ENCODE assay signal across 8 cellular contexts in the genomic region with DNA sequence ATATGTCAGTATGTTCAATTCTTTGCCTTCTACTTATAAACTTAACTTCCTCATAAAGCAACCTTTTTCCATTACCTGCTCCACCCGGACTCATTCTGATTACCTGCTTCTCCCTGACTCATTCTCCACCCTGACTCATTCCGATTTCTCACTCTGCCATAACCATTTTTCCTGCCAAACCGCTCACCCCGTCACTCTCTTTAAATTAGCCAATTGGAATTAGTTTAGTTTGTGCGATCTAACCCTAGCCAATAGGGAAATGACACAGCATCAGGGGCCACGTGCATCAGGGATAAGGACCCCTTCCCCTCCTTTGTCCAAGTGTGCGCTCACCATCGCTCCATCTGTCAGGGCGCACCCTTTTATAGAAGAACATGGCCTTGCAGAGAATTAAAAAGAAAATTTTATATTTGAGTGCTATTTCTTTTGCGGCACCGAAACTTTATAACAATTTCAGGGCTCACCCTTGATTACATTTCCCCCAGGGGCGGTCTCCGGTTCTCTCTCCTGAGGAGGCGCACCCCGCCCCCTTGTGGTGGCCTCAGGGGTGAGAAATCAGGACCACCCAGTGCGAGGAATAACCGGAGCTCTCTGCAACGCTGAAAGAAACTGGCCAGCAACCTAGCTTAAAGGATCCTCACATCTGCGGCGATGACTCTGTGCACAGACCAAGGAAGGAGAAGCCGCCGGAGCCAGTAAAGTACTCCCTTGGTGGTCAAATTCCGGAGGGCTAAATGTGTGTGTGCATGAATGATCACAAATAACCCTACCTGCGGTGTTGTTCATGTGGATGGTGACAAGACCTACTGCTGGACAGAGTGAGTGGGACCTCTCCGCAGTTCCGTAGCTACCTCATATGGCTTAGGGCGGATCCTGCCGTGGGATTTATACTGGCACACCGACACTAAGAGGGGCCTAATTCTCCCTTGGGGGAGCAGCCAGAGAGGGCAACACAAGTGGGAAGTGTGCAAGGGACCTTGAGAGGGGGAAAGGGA. TPM values are rescaled to one million over a fixed set of nuclear protein-coding genes. Genes with fewer than 3 reads are reported as not detected.
DNase-seq lines count a peak whose midpoint lies in the region; ATAC-seq and TF ChIP-seq lines count a peak whose summit lies in the region.

No MANE protein-coding gene starts in this region.

- WGBS in liver = 34% methylated on average over 29 of the region's 29 CpGs

- H3K9me3 Mint-ChIP-seq in dendritic cell treated with granulocyte-macrophage colony-stimulating factor and Interleukin-4, amounts not matched to agents 40 ng/mL and 50 ng/mL, for 4 days = no peaks in the 10 kb centered on the region

- no peaks in the 10 kb centered on the region for H3K9me3 ChIP-seq in HCT116 (ENCODE audit: control insufficient read depth in 1 of 2, insufficient read depth in 1 of 2, low read depth in 1 of 2, low read length in 2 of 2)
- no peaks in the 10 kb centered on the region for H3K9me3 ChIP-seq in liver (ENCODE audit: control insufficient read depth in 4 of 4, low read length in 3 of 4)

- H3K27ac Mint-ChIP-seq in dendritic cell treated with granulocyte-macrophage colony-stimulating factor and Interleukin-4, amounts not matched to agents 40 ng/mL and 50 ng/mL, for 4 days = no peak overlapping the region

- H3K4me3 ChIP-seq in HCT116 (replicated peaks in 1 of 2; ENCODE audit: low read depth in 1 of 2, low read length in 2 of 2) (no peak overlapping the region), liver (ENCODE audit: low read depth in 1 of 3, low read length in 3 of 3) (peak overlapping the region in 1 of 3 donors; percentile 9)

- RAD21 ChIA-PET in HCT116 (lab: Charles Lee; ENCODE audit: low non-redundant PET in 1 of 2, low total read pairs in 2 of 2, uncharacterized antibody in 2 of 2, unreplicated experiment in 2 of 2) = no interaction called here

- H3K27me3 ChIP-seq in HCT116 (ENCODE audit: insufficient read depth, low read length) = no peaks in the 10 kb centered on the region
- no peaks in the 10 kb centered on the region for H3K27me3 ChIP-seq in liver (ENCODE audit: control insufficient read depth in 4 of 4, insufficient read depth in 4 of 4, low read length in 3 of 4)

- H3K9ac ChIP-seq in HCT116 (ENCODE audit: low read length) (no peak overlapping the region), liver (ENCODE audit: low read depth in 1 of 2, low read length in 2 of 2) (no peak overlapping the region)

- peak overlapping the region; percentile 74 for H2AFZ ChIP-seq in HCT116 (ENCODE audit: low read depth, low read length, poor library complexity, severe bottlenecking)

- ATAC-seq in HCT116 (0 out of 2 replicates have a peak, but pooled peaks have one; percentile 27), HG03108 (IDR thresholded peaks at IDR 0.05; ENCODE audit: unreplicated experiment) (no peak), GM18858 (IDR thresholded peaks at IDR 0.05; ENCODE audit: unreplicated experiment) (no peak)

- intact Hi-C loops in HCT116 (cut with micrococcal nuclease) = no loop called here
- intact Hi-C loops in dendritic cell treated with granulocyte-macrophage colony-stimulating factor and Interleukin-4, amounts not matched to agents 40 ng/mL and 50 ng/mL, for 4 days (cut with micrococcal nuclease) = no loop called here

- H3K36me3 Mint-ChIP-seq in dendritic cell treated with granulocyte-macrophage colony-stimulating factor and Interleukin-4, amounts not matched to agents 40 ng/mL and 50 ng/mL, for 4 days (ENCODE audit: low read depth) = no peaks in the 10 kb centered on the region

- peaks cover 27% of the 10 kb centered on the region for H3K27me3 Mint-ChIP-seq in dendritic cell treated with granulocyte-macrophage colony-stimulating factor and Interleukin-4, amounts not matched to agents 40 ng/mL and 50 ng/mL, for 4 days

- no peaks in the 10 kb centered on the region for H3K9me2 ChIP-seq in HCT116 (ENCODE audit: insufficient read depth)

- H3K79me2 ChIP-seq in HCT116 (ENCODE audit: insufficient read depth, low read length) = no peaks in the 10 kb centered on the region

- H3K4me1 Mint-ChIP-seq in dendritic cell treated with granulocyte-macrophage colony-stimulating factor and Interleukin-4, amounts not matched to agents 40 ng/mL and 50 ng/mL, for 4 days (ENCODE audit: low read depth) = peaks cover 17% of the 10 kb centered on the region

- POLR2A ChIA-PET in HCT116 (lab: Charles Lee) = no interaction called here

- CTCF ChIA-PET in HCT116 (lab: Charles Lee) = no interaction called here

- no peaks in the 10 kb centered on the region for H4K20me1 ChIP-seq in HCT116 (ENCODE audit: insufficient read depth)

- no peak overlapping the region for H3K27ac ChIP-seq in HCT116 (ENCODE audit: low read depth, low read length)
- no peak overlapping the region for H3K27ac ChIP-seq in liver (ENCODE audit: low read depth in 1 of 2, low read length in 2 of 2)

- peak in 2 of 3 experiments; percentile 36 to 41; a peak in 3 of 6 replicates for TF ChIP-seq CTCF in HCT116 (IDR thresholded peaks at IDR 0.05 in 2 of 3, conservative IDR thresholded peaks at IDR 0.05 in 1 of 3; ENCODE audit: borderline replicate concordance in 1 of 3, insufficient read depth in 1 of 3, low read depth in 2 of 3, low read length in 2 of 3)
- TF ChIP-seq CTCF in liver (IDR thresholded peaks at IDR 0.05; ENCODE audit: low read depth, low read length, missing input control) = peak; percentile 52

- TF ChIP-seq RAD21 in HCT116 (IDR thresholded peaks at IDR 0.05; ENCODE audit: low read depth) = no peak
- TF ChIP-seq RAD21 in liver (IDR thresholded peaks at IDR 0.05) = peak; percentile 69 to 82

- peak overlapping the region; percentile 54 for H3K4me3 Mint-ChIP-seq in dendritic cell treated with granulocyte-macrophage colony-stimulating factor and Interleukin-4, amounts not matched to agents 40 ng/mL and 50 ng/mL, for 4 days

- no TSS peak for BruUV-seq in HCT116 (replicated peaks; lab: Mats Ljungman, UMichigan)

- no peaks in the 10 kb centered on the region for H3K36me3 ChIP-seq in HCT116 (ENCODE audit: control insufficient read depth in 1 of 2, insufficient read depth in 2 of 2, low read length in 2 of 2)
- H3K36me3 ChIP-seq in liver (ENCODE audit: control insufficient read depth in 4 of 4, insufficient read depth in 3 of 4, low read depth in 1 of 4, low read length in 3 of 4) = no peaks in the 10 kb centered on the region

- H3K4me2 ChIP-seq in HCT116 (ENCODE audit: low read length) = peak overlapping the region; percentile 30; the same call in 1 of the 2 replicates

- H3K4me1 ChIP-seq in HCT116 (ENCODE audit: control insufficient read depth in 1 of 2, insufficient read depth in 2 of 2, low read length in 2 of 2) (peaks cover 0 to 8% of the 10 kb centered on the region in 2 experiments; a peak in 2 of 4 replicates), liver (ENCODE audit: control insufficient read depth in 4 of 4, insufficient read depth in 4 of 4, low read length in 3 of 4) (peaks cover 0 to 5% (median 1%) of the 10 kb centered on the region in 4 donors)

- DNase-seq in HCT116 (ENCODE audit: low read depth, low spot score) (peak; percentile 24), OCI-M2 (lab: John Stamatoyannopoulos, UW; ENCODE audit: unreplicated experiment) (no peak)
- DNase-seq in activated CD4-positive, alpha-beta T cell treated with anti-CD3 and anti-CD28 coated beads for 4 hours = peak; percentile 50 to 53
- peak; percentile 43 for DNase-seq in stimulated activated CD8-positive, alpha-beta memory T cell treated with anti-CD3 and anti-CD28 coated beads, Interleukin-15, amount 100 ng/mL, for 1 hour (ENCODE audit: low read depth)

- no peak for TF ChIP-seq POLR2A in HCT116 (IDR thresholded peaks at IDR 0.05; ENCODE audit: borderline replicate concordance, extremely low read depth, insufficient read depth, insufficient read length)

TF ChIP-seq in liver, 16 proteins besides CTCF, POLR2A, EP300 and RAD21:
- TF ChIP-seq YY1 (IDR thresholded peaks at IDR 0.05) (no peak), HNF4G (IDR thresholded peaks at IDR 0.05) (peak; percentile 19)
- TF ChIP-seq, protein P1, sequence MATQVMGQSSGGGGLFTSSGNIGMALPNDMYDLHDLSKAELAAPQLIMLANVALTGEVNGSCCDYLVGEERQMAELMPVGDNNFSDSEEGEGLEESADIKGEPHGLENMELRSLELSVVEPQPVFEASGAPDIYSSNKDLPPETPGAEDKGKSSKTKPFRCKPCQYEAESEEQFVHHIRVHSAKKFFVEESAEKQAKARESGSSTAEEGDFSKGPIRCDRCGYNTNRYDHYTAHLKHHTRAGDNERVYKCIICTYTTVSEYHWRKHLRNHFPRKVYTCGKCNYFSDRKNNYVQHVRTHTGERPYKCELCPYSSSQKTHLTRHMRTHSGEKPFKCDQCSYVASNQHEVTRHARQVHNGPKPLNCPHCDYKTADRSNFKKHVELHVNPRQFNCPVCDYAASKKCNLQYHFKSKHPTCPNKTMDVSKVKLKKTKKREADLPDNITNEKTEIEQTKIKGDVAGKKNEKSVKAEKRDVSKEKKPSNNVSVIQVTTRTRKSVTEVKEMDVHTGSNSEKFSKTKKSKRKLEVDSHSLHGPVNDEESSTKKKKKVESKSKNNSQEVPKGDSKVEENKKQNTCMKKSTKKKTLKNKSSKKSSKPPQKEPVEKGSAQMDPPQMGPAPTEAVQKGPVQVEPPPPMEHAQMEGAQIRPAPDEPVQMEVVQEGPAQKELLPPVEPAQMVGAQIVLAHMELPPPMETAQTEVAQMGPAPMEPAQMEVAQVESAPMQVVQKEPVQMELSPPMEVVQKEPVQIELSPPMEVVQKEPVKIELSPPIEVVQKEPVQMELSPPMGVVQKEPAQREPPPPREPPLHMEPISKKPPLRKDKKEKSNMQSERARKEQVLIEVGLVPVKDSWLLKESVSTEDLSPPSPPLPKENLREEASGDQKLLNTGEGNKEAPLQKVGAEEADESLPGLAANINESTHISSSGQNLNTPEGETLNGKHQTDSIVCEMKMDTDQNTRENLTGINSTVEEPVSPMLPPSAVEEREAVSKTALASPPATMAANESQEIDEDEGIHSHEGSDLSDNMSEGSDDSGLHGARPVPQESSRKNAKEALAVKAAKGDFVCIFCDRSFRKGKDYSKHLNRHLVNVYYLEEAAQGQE (IDR thresholded peaks at IDR 0.05) = no peak

RNA-seq across cellular contexts. Expression of a gene that starts 30.3 kb away (rescaled TPM):
- total RNA-seq in HCT116 (2021; ENCODE audit: unreplicated experiment) (1.7 TPM), liver (under 1 TPM; 0.33 to 0.61 TPM)
- 0.72 and 1.9 TPM in 2 replicates for polyA plus RNA-seq in HCT116 (2012)
- polyA plus RNA-seq in liver = under 1 TPM; 0.31 to 0.70 TPM

RNA-seq across cellular contexts. Expression of a gene that starts 34.8 kb away (rescaled TPM):
- total RNA-seq in HCT116 (2021; ENCODE audit: unreplicated experiment) (0.91 TPM), liver (100 to 1,000 TPM in 1 of 2 donors, 10 to 100 TPM in 1; 94.2 to 200 TPM)
- not detected in 2 replicates for polyA plus RNA-seq in HCT116 (2012)
- polyA plus RNA-seq in liver = 100 to 1,000 TPM; 157 to 218 TPM

RNA-seq across cellular contexts. Expression of a gene that starts 44.3 kb away (rescaled TPM):
- total RNA-seq in HCT116 (2021; ENCODE audit: unreplicated experiment) (22.7 TPM), liver (10 to 100 TPM in 1 of 2 donors, 1 to 10 TPM in 1; 8.3 to 12.0 TPM)
- polyA plus RNA-seq in HCT116 (2012) = 8.0 and 11.6 TPM in 2 replicates
- polyA plus RNA-seq in liver = 1 to 10 TPM; 2.9 to 5.3 TPM

RNA-seq across cellular contexts. Expression of a gene that starts 52.0 kb away (rescaled TPM):
- total RNA-seq in HCT116 (2021; ENCODE audit: unreplicated experiment) (15.4 TPM), liver (1 to 10 TPM; 6.7 to 7.1 TPM)
- polyA plus RNA-seq in HCT116 (2012) = 6.7 and 9.4 TPM in 2 replicates
- polyA plus RNA-seq in liver = 1 to 10 TPM; 5.8 to 5.9 TPM

Comparison
In these comparisons a context has a peak if more than half of its experiments do, and no peak if none do; other contexts are left out.
1. RNA of a gene that starts 34.8 kb away (total RNA-seq): 94.2 to 200 TPM in liver; 0.91 TPM in HCT116 (single experiment); every median in the first group is over 10 times any median in the second.